ENCODE assay signal across 1 cellular context in the genomic region with DNA sequence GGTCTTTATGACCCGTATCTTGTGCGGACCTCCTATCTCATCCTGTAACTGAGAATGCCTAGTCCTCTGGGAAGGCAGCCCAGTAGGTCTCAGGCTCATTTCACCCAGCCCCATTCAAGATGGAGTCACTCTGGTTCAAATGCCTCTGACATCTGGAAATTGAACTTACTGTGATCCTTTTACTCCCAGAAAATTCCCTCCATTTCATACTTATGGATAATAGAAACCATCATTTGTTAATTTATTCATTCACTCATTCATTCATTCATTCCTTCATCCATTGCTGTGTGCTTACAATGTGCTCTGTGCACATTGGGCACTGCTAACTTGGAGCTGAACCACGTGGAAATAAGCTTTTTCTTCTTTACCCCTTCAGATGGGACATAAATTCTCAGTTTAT.
TF ChIP-seq lines count a peak whose summit lies in the region.

No MANE protein-coding gene starts in this region.

TF ChIP-seq in K562, 482 proteins besides CTCF, POLR2A, EP300 and RAD21 (continued from another document and continues in another):
- TF ChIP-seq ZNF507 (tag; conservative IDR thresholded peaks at IDR 0.05), result peak; percentile 44; the same call in 1 of the 2 replicates
- TF ChIP-seq ZNF707 (CRISPR knock-in tag; conservative IDR thresholded peaks at IDR 0.05), result peak; percentile 64; the same call in 1 of the 2 replicates
- 0 out of 2 replicates have a peak, but pooled peaks have one; percentile 58 for TF ChIP-seq ZNF551 (CRISPR knock-in tag; IDR thresholded peaks at IDR 0.05)
- TF ChIP-seq CTBP1 (IDR thresholded peaks at IDR 0.05; ENCODE audit: borderline replicate concordance), result no peak
- no peak; the same call in 1 of the 2 replicates for TF ChIP-seq HMG20A (CRISPR knock-in tag; conservative IDR thresholded peaks at IDR 0.05)
- TF ChIP-seq ZNF583 (CRISPR knock-in tag; IDR thresholded peaks at IDR 0.05), result peak; percentile 98
- TF ChIP-seq ZBTB1 (CRISPR knock-in tag; IDR thresholded peaks at IDR 0.05; ENCODE audit: borderline replicate concordance, low read depth), result no peak
- no peak for TF ChIP-seq LCOR (CRISPR knock-in tag; IDR thresholded peaks at IDR 0.05)
- no peak for TF ChIP-seq PCBP1 (IDR thresholded peaks at IDR 0.05; ENCODE audit: low read depth, low read length, poor library complexity, severe bottlenecking)
- TF ChIP-seq HSF4 (CRISPR knock-in tag; IDR thresholded peaks at IDR 0.05; ENCODE audit: borderline replicate concordance), result peak; percentile 94
- no peak for TF ChIP-seq RBBP5 (IDR thresholded peaks at IDR 0.05; ENCODE audit: borderline replicate concordance, insufficient read depth, low read length, poor library complexity, severe bottlenecking)
- TF ChIP-seq POLR2H (tag; IDR thresholded peaks at IDR 0.05; ENCODE audit: low read depth), result 0 out of 2 replicates have a peak, but pooled peaks have one; percentile 54
- TF ChIP-seq, protein P1, sequence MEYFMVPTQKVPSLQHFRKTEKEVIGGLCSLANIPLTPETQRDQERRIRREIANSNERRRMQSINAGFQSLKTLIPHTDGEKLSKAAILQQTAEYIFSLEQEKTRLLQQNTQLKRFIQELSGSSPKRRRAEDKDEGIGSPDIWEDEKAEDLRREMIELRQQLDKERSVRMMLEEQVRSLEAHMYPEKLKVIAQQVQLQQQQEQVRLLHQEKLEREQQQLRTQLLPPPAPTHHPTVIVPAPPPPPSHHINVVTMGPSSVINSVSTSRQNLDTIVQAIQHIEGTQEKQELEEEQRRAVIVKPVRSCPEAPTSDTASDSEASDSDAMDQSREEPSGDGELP (CRISPR knock-in tag; IDR thresholded peaks at IDR 0.05; ENCODE audit: borderline replicate concordance), result no peak
- TF ChIP-seq, protein P2, sequence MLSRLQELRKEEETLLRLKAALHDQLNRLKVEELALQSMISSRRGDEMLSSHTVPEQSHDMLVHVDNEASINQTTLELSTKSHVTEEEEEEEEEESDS (CRISPR knock-in tag; IDR thresholded peaks at IDR 0.05), result 0 out of 2 replicates have a peak, but pooled peaks have one; percentile 54
- no peak for TF ChIP-seq MYC (IDR thresholded peaks at IDR 0.05; ENCODE audit: low read depth, low read length)
- peak; percentile 73; the same call in 1 of the 2 replicates for TF ChIP-seq MYC (CRISPR knock-in tag; IDR thresholded peaks at IDR 0.05; ENCODE audit: borderline replicate concordance, low read depth)
- TF ChIP-seq ZBTB7A (IDR thresholded peaks at IDR 0.05; ENCODE audit: borderline replicate concordance, control insufficient read depth, low read depth, low read length), result no peak
- TF ChIP-seq ZNF444 (CRISPR knock-in tag; IDR thresholded peaks at IDR 0.05), result peak; percentile 88; the same call in 1 of the 2 replicates
- no peak for TF ChIP-seq RBM39 (optimal IDR thresholded peaks at IDR 0.05; ENCODE audit: low read depth, low read length)
- peak; percentile 94 for TF ChIP-seq GTF2A2 (tag; IDR thresholded peaks at IDR 0.05)
- no peak for TF ChIP-seq SREBF1 (IDR thresholded peaks at IDR 0.05; ENCODE audit: borderline replicate concordance, low read depth, low read length)
- peak; percentile 89 for TF ChIP-seq ZNF445 (CRISPR knock-in tag; IDR thresholded peaks at IDR 0.05; ENCODE audit: low read depth)
- TF ChIP-seq, protein P3, sequence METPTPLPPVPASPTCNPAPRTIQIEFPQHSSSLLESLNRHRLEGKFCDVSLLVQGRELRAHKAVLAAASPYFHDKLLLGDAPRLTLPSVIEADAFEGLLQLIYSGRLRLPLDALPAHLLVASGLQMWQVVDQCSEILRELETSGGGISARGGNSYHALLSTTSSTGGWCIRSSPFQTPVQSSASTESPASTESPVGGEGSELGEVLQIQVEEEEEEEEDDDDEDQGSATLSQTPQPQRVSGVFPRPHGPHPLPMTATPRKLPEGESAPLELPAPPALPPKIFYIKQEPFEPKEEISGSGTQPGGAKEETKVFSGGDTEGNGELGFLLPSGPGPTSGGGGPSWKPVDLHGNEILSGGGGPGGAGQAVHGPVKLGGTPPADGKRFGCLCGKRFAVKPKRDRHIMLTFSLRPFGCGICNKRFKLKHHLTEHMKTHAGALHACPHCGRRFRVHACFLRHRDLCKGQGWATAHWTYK (CRISPR knock-in tag; IDR thresholded peaks at IDR 0.05), result peak; percentile 99
- TF ChIP-seq ZNF239 (CRISPR knock-in tag; IDR thresholded peaks at IDR 0.05), result peak; percentile 90
- 0 out of 2 replicates have a peak, but pooled peaks have one; percentile 24 for TF ChIP-seq KDM2B (CRISPR knock-in tag; IDR thresholded peaks at IDR 0.05)
- TF ChIP-seq, protein P4, sequence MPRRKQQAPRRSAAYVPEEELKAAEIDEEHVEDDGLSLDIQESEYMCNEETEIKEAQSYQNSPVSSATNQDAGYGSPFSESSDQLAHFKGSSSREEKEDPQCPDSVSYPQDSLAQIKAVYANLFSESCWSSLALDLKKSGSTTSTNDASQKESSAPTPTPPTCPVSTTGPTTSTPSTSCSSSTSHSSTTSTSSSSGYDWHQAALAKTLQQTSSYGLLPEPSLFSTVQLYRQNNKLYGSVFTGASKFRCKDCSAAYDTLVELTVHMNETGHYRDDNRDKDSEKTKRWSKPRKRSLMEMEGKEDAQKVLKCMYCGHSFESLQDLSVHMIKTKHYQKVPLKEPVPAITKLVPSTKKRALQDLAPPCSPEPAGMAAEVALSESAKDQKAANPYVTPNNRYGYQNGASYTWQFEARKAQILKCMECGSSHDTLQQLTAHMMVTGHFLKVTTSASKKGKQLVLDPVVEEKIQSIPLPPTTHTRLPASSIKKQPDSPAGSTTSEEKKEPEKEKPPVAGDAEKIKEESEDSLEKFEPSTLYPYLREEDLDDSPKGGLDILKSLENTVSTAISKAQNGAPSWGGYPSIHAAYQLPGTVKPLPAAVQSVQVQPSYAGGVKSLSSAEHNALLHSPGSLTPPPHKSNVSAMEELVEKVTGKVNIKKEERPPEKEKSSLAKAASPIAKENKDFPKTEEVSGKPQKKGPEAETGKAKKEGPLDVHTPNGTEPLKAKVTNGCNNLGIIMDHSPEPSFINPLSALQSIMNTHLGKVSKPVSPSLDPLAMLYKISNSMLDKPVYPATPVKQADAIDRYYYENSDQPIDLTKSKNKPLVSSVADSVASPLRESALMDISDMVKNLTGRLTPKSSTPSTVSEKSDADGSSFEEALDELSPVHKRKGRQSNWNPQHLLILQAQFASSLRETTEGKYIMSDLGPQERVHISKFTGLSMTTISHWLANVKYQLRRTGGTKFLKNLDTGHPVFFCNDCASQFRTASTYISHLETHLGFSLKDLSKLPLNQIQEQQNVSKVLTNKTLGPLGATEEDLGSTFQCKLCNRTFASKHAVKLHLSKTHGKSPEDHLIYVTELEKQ (CRISPR knock-in tag; IDR thresholded peaks at IDR 0.05), result peak; percentile 90
- no peak for TF ChIP-seq KLF10 (CRISPR knock-in tag; IDR thresholded peaks at IDR 0.05)
- TF ChIP-seq TAF7 (tag; IDR thresholded peaks at IDR 0.05), result peak; percentile 65
- TF ChIP-seq ZNF354B (CRISPR knock-in tag; IDR thresholded peaks at IDR 0.05), result peak; percentile 80; the same call in 1 of the 2 replicates
- no peak for TF ChIP-seq NR2C2 (CRISPR knock-in tag; IDR thresholded peaks at IDR 0.05)
- TF ChIP-seq NR2C2 (tag; IDR thresholded peaks at IDR 0.05), result peak; percentile 87
- peak; percentile 87 for TF ChIP-seq DIDO1 (tag; IDR thresholded peaks at IDR 0.05; ENCODE audit: low read depth)
- TF ChIP-seq, protein P5, sequence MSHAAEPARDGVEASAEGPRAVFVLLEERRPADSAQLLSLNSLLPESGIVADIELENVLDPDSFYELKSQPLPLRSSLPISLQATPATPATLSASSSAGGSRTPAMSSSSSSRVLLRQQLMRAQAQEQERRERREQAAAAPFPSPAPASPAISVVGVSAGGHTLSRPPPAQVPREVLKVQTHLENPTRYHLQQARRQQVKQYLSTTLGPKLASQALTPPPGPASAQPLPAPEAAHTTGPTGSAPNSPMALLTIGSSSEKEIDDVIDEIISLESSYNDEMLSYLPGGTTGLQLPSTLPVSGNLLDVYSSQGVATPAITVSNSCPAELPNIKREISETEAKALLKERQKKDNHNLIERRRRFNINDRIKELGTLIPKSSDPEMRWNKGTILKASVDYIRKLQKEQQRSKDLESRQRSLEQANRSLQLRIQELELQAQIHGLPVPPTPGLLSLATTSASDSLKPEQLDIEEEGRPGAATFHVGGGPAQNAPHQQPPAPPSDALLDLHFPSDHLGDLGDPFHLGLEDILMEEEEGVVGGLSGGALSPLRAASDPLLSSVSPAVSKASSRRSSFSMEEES (CRISPR knock-in tag; IDR thresholded peaks at IDR 0.05), result peak; percentile 51
- 0 out of 2 replicates have a peak, but pooled peaks have one; percentile 63 for TF ChIP-seq ZNF23 (CRISPR knock-in tag; IDR thresholded peaks at IDR 0.05)
- no peak for TF ChIP-seq THRAP3 (IDR thresholded peaks at IDR 0.05; ENCODE audit: borderline replicate concordance)
- peak; percentile 96 for TF ChIP-seq TEAD2 (tag; IDR thresholded peaks at IDR 0.05)
- TF ChIP-seq, protein P6, sequence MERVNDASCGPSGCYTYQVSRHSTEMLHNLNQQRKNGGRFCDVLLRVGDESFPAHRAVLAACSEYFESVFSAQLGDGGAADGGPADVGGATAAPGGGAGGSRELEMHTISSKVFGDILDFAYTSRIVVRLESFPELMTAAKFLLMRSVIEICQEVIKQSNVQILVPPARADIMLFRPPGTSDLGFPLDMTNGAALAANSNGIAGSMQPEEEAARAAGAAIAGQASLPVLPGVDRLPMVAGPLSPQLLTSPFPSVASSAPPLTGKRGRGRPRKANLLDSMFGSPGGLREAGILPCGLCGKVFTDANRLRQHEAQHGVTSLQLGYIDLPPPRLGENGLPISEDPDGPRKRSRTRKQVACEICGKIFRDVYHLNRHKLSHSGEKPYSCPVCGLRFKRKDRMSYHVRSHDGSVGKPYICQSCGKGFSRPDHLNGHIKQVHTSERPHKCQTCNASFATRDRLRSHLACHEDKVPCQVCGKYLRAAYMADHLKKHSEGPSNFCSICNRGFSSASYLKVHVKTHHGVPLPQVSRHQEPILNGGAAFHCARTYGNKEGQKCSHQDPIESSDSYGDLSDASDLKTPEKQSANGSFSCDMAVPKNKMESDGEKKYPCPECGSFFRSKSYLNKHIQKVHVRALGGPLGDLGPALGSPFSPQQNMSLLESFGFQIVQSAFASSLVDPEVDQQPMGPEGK (CRISPR knock-in tag; IDR thresholded peaks at IDR 0.05; ENCODE audit: borderline replicate concordance), result peak; percentile 82; the same call in 1 of the 2 replicates
- no peak for TF ChIP-seq KAT7 (CRISPR knock-in tag; IDR thresholded peaks at IDR 0.05; ENCODE audit: borderline replicate concordance)
- no peak for TF ChIP-seq RAD51 (IDR thresholded peaks at IDR 0.05; ENCODE audit: borderline replicate concordance, low read depth)
- TF ChIP-seq NFE2L1 (tag; IDR thresholded peaks at IDR 0.05; ENCODE audit: borderline replicate concordance, low read depth), result peak; percentile 81
- TF ChIP-seq ZNF76 (CRISPR knock-in tag; IDR thresholded peaks at IDR 0.05; ENCODE audit: borderline replicate concordance), result peak; percentile 91
- 0 out of 2 replicates have a peak, but pooled peaks have one; percentile 53 for TF ChIP-seq ZNF764 (CRISPR knock-in tag; IDR thresholded peaks at IDR 0.05; ENCODE audit: low read depth)
- peak; percentile 25; the same call in 1 of the 2 replicates for TF ChIP-seq CEBPB (tag; IDR thresholded peaks at IDR 0.05)
- TF ChIP-seq, protein P7, sequence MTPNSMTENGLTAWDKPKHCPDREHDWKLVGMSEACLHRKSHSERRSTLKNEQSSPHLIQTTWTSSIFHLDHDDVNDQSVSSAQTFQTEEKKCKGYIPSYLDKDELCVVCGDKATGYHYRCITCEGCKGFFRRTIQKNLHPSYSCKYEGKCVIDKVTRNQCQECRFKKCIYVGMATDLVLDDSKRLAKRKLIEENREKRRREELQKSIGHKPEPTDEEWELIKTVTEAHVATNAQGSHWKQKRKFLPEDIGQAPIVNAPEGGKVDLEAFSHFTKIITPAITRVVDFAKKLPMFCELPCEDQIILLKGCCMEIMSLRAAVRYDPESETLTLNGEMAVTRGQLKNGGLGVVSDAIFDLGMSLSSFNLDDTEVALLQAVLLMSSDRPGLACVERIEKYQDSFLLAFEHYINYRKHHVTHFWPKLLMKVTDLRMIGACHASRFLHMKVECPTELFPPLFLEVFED (CRISPR knock-in tag; conservative IDR thresholded peaks at IDR 0.05), result peak; percentile 85
- TF ChIP-seq U2AF2 (optimal IDR thresholded peaks at IDR 0.05; ENCODE audit: low read depth, low read length), result no peak
- TF ChIP-seq, protein P8, sequence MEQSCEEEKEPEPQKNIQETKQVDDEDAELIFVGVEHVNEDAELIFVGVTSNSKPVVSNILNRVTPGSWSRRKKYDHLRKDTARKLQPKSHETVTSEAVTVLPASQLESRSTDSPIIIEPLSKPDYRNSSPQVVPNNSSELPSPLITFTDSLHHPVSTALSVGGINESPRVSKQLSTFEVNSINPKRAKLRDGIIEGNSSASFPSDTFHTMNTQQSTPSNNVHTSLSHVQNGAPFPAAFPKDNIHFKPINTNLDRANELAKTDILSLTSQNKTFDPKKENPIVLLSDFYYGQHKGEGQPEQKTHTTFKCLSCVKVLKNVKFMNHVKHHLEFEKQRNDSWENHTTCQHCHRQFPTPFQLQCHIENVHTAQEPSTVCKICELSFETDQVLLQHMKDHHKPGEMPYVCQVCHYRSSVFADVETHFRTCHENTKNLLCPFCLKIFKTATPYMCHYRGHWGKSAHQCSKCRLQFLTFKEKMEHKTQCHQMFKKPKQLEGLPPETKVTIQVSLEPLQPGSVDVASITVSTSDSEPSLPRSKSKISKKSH (CRISPR knock-in tag; IDR thresholded peaks at IDR 0.05), result 0 out of 2 replicates have a peak, but pooled peaks have one; percentile 44
